Comparison of ENCODE assay signal across 1 cellular context in the genomic region with DNA sequence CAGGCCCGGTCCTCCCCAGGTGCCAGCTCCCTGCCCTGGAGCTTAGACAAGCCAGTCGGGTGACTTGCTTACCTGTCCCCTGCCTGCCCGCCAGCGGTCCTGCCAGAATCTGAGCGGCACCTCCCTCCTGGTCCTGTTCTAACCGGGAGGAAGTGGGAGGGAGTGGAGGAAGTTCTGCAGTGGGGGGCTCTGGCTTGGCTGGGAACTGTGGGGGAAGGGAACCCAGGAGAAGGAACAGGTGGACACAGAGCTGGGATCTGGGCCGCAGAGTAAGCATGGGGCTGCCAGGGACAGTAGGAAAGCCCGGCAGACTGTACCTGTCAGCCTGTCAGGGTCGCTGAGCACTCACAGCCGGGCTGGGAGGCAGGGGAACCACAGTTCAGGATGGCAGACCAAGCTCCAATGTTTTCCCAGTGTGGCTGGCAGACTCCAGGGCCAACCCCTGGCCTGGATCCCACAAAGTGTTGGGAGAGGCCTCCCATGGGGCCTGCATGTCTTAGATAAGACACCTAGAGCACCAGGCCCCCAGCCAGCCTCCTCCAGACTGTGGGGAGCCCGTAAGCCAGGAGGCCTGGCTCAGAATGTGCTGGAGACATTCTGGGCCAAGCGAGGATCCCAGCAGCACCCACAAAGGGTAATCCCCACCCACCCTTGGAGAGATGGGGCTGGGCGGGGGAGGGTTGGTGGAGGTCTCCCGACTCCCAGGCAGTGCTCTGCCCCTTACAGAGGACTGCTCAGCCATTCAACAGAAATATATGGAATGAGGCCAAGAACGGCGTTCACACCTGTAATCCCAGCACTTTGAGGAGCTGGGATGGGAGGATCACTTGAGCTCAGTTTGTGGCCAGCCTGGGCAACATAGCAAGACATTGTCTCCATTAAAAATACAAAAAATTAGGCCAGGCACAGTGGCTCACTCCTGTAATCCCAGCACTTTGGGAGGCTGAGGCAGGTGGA.
TF ChIP-seq lines count a peak whose summit lies in the region.

No MANE protein-coding gene starts in this region.

TF ChIP-seq in WTC11, 78 proteins besides CTCF, POLR2A, EP300 and RAD21 (continued from another document):
- TF ChIP-seq, protein P1, sequence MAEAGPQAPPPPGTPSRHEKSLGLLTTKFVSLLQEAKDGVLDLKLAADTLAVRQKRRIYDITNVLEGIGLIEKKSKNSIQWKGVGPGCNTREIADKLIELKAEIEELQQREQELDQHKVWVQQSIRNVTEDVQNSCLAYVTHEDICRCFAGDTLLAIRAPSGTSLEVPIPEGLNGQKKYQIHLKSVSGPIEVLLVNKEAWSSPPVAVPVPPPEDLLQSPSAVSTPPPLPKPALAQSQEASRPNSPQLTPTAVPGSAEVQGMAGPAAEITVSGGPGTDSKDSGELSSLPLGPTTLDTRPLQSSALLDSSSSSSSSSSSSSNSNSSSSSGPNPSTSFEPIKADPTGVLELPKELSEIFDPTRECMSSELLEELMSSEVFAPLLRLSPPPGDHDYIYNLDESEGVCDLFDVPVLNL (CRISPR knock-in tag; IDR thresholded peaks at IDR 0.05; ENCODE audit: borderline replicate concordance, low read depth), result no peak
- no peak for TF ChIP-seq SOX15 (CRISPR knock-in tag; IDR thresholded peaks at IDR 0.05)
- TF ChIP-seq JUN (CRISPR knock-in tag; IDR thresholded peaks at IDR 0.05), result no peak
- TF ChIP-seq CREB1 (CRISPR knock-in tag; IDR thresholded peaks at IDR 0.05), result no peak
- TF ChIP-seq, protein P2, sequence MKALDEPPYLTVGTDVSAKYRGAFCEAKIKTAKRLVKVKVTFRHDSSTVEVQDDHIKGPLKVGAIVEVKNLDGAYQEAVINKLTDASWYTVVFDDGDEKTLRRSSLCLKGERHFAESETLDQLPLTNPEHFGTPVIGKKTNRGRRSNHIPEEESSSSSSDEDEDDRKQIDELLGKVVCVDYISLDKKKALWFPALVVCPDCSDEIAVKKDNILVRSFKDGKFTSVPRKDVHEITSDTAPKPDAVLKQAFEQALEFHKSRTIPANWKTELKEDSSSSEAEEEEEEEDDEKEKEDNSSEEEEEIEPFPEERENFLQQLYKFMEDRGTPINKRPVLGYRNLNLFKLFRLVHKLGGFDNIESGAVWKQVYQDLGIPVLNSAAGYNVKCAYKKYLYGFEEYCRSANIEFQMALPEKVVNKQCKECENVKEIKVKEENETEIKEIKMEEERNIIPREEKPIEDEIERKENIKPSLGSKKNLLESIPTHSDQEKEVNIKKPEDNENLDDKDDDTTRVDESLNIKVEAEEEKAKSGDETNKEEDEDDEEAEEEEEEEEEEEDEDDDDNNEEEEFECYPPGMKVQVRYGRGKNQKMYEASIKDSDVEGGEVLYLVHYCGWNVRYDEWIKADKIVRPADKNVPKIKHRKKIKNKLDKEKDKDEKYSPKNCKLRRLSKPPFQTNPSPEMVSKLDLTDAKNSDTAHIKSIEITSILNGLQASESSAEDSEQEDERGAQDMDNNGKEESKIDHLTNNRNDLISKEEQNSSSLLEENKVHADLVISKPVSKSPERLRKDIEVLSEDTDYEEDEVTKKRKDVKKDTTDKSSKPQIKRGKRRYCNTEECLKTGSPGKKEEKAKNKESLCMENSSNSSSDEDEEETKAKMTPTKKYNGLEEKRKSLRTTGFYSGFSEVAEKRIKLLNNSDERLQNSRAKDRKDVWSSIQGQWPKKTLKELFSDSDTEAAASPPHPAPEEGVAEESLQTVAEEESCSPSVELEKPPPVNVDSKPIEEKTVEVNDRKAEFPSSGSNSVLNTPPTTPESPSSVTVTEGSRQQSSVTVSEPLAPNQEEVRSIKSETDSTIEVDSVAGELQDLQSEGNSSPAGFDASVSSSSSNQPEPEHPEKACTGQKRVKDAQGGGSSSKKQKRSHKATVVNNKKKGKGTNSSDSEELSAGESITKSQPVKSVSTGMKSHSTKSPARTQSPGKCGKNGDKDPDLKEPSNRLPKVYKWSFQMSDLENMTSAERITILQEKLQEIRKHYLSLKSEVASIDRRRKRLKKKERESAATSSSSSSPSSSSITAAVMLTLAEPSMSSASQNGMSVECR (CRISPR knock-in tag; IDR thresholded peaks at IDR 0.05; ENCODE audit: borderline replicate concordance), result no peak
- TF ChIP-seq ZNF138 (CRISPR knock-in tag; conservative IDR thresholded peaks at IDR 0.05), result no peak
- no peak for TF ChIP-seq ELF4 (CRISPR knock-in tag; IDR thresholded peaks at IDR 0.05; ENCODE audit: low read depth)
- TF ChIP-seq EMX1 (CRISPR knock-in tag; IDR thresholded peaks at IDR 0.05), result no peak
- TF ChIP-seq ESRRA (CRISPR knock-in tag; IDR thresholded peaks at IDR 0.05; ENCODE audit: borderline replicate concordance), result no peak
- TF ChIP-seq FOXP1 (CRISPR knock-in tag; IDR thresholded peaks at IDR 0.05; ENCODE audit: borderline replicate concordance), result no peak
